8 cellular contexts compared by ENCODE assay signal in genomic region chr12:13165578-13166120, GRCh38. TPM values are rescaled to one million over a fixed set of nuclear protein-coding genes. Genes with fewer than 3 reads are reported as not detected.
DNase-seq lines count a peak whose midpoint lies in the region; FAIRE-seq and TF ChIP-seq lines count a peak whose summit lies in the region.

No MANE protein-coding gene starts in this region.

- H2BK12ac ChIP-seq in H1 (ENCODE audit: low read depth, low read length), result no peak overlapping the region

- H4K91ac ChIP-seq in H1 (replicated peaks; ENCODE audit: insufficient read length, low read length), result no peak overlapping the region

- no peak overlapping the region for H3K14ac ChIP-seq in H1 (ENCODE audit: insufficient read length)

- no peak overlapping the region for H3K4me3 ChIP-seq in H1 (ENCODE audit: extremely low read depth in 1 of 4, insufficient read depth in 2 of 4, low read depth in 3 of 4, low read length in 4 of 4)
- H3K4me3 ChIP-seq in neutrophil (ENCODE audit: low read depth in 1 of 2, low read length in 1 of 2), result peak overlapping the region in 1 of 2 experiments; percentile 3
- no peak overlapping the region for H3K4me3 ChIP-seq in thymus (ENCODE audit: low read length)

- H3K79me1 ChIP-seq in H1 (ENCODE audit: low read depth, low read length), result no peaks in the 10 kb centered on the region

- peaks cover 0 to 4% (median 0%) of the 10 kb centered on the region in 4 experiments; a peak in 1 of 8 replicates for H3K36me3 ChIP-seq in H1 (ENCODE audit: control insufficient read depth in 2 of 4, insufficient read depth in 4 of 4, low read length in 3 of 4)
- no peaks in the 10 kb centered on the region for H3K36me3 ChIP-seq in neutrophil
- H3K36me3 ChIP-seq in thymus (ENCODE audit: control insufficient read depth, insufficient read depth), result no peaks in the 10 kb centered on the region

- H2BK20ac ChIP-seq in H1 (ENCODE audit: low read length), result no peak overlapping the region

- no peaks in the 10 kb centered on the region for H3K27me3 ChIP-seq in H1 (replicated peaks in 1 of 4; ENCODE audit: control insufficient read depth in 3 of 4, extremely low read depth in 1 of 4, insufficient read depth in 3 of 4, low read length in 3 of 4)
- no peaks in the 10 kb centered on the region for H3K27me3 ChIP-seq in neutrophil
- H3K27me3 ChIP-seq in thymus (ENCODE audit: control insufficient read depth, insufficient read depth), result no peaks in the 10 kb centered on the region

- no peak overlapping the region for H4K8ac ChIP-seq in H1 (ENCODE audit: extremely low read depth, insufficient read depth, low read length)

- no peak overlapping the region for H3K9ac ChIP-seq in H1 (replicated peaks in 1 of 4; ENCODE audit: extremely low read depth in 1 of 4, low read depth in 3 of 4, low read length in 3 of 4)

- H3K27ac ChIP-seq in H1 (ENCODE audit: low read depth, low read length), result no peak overlapping the region
- H3K27ac ChIP-seq in neutrophil, result peak overlapping the region; percentile 47
- H3K27ac ChIP-seq in thymus (ENCODE audit: low read depth), result peak overlapping the region; percentile 46

- WGBS in H1 (ENCODE audit: extremely low coverage in 1 of 2, insufficient coverage in 1 of 2, insufficient read length in 1 of 2, insufficient replicate concordance in 2 of 2, low coverage in 1 of 2, low lambda C conversion rate in 2 of 2, missing lambda C conversion rate in 1 of 2), 2 experiments, result 89% methylated on average over 3 of the region's 3 CpGs; no CpG with 5 or more reads in 1 of the 2 experiments
- WGBS in thymus, result 3% methylated on average over 3 of the region's 3 CpGs

- POLR2A ChIA-PET in H1 (lab: Charles Lee; ENCODE audit: partially characterized antibody), result no interaction called here

- H2AK5ac ChIP-seq in H1 (ENCODE audit: low read depth, low read length), result no peak overlapping the region

- H2BK15ac ChIP-seq in H1 (ENCODE audit: low read length), result no peak overlapping the region

- H3K4ac ChIP-seq in H1 (replicated peaks; ENCODE audit: insufficient read length, low read depth, low read length), result no peak overlapping the region

- H4K5ac ChIP-seq in H1 (ENCODE audit: insufficient read length, low read depth, low read length), result no peak overlapping the region

- DNase-seq in NCI-H2196 (lab: John Stamatoyannopoulos, UW; ENCODE audit: unreplicated experiment), result peak; percentile 26
- no peak for DNase-seq in NCI-H2196 treated with DMSO at 0.1 percent for 48 hours (lab: John Stamatoyannopoulos, UW; ENCODE audit: unreplicated experiment)
- peak; percentile 80 for DNase-seq in MV-4-11 (lab: John Stamatoyannopoulos, UW)
- peak; percentile 84 to 87 for DNase-seq in activated CD4-positive, alpha-beta T cell treated with anti-CD3 and anti-CD28 coated beads, Interleukin-2, amount 50 U/mL, for 48 hours
- peak in 1 of 2 experiments; percentile 40 for DNase-seq in H1 (ENCODE audit: low read depth in 1 of 2, low spot score in 2 of 2)
- no peak for DNase-seq in cerebellum (ENCODE audit: low spot score)

- H3K4me2 ChIP-seq in H1 (ENCODE audit: insufficient read depth in 1 of 2, low read depth in 2 of 2, low read length in 2 of 2), result no peak overlapping the region

- FAIRE-seq in H1 (lab: Jason Lieb, UNC), result no peak

- H2AFZ ChIP-seq in H1 (ENCODE audit: low read length), result 0 out of 2 replicates have a peak overlapping the region, but pooled peaks have one; percentile 22

- no peak overlapping the region for H3K23ac ChIP-seq in H1 (ENCODE audit: insufficient read length)

- no peak overlapping the region for H3K56ac ChIP-seq in H1 (replicated peaks; ENCODE audit: insufficient read length, low read depth, low read length)

- TF ChIP-seq POLR2A in H1 (IDR thresholded peaks at IDR 0.05; ENCODE audit: control extremely low read depth in 1 of 2, low read depth in 2 of 2, low read length in 2 of 2), result no peak

- no peak for TF ChIP-seq EP300 in H1 (IDR thresholded peaks at IDR 0.05; ENCODE audit: borderline replicate concordance in 1 of 2, low read depth in 2 of 2, low read length in 2 of 2)

- no peaks in the 10 kb centered on the region for H4K20me1 ChIP-seq in H1 (replicated peaks in 1 of 2; ENCODE audit: control insufficient read depth in 1 of 2, insufficient read depth in 2 of 2, low read length in 2 of 2)

- no peak overlapping the region for H3K18ac ChIP-seq in H1 (ENCODE audit: extremely low read depth, low read length)

- no peaks in the 10 kb centered on the region for H3K79me2 ChIP-seq in H1 (ENCODE audit: control insufficient read depth in 1 of 2, insufficient read depth in 2 of 2, low read length in 2 of 2)

- H3K4me1 ChIP-seq in H1 (replicated peaks in 1 of 4; ENCODE audit: control insufficient read depth in 3 of 4, insufficient read depth in 4 of 4, low read length in 3 of 4) (peaks cover 0 to 2% (median 0%) of the 10 kb centered on the region in 4 experiments; a peak in 1 of 7 replicates), neutrophil (ENCODE audit: control insufficient read depth in 1 of 2, insufficient read depth in 1 of 2, low read depth in 1 of 2, low read length in 1 of 2) (peaks cover 12 to 17% of the 10 kb centered on the region in 2 experiments), thymus (ENCODE audit: control insufficient read depth, insufficient read depth, low read length) (peaks cover 12% of the 10 kb centered on the region)

- no peaks in the 10 kb centered on the region for H3K23me2 ChIP-seq in H1 (ENCODE audit: low read depth, low read length)

- CTCF ChIA-PET in H1 (lab: Charles Lee; ENCODE audit: partially characterized antibody), result interaction anchor here (0.9 to 1.1 kb wide), 2 partner anchors 47 to 49 kb away, joined by 3 to 4 read pairs; no protein-coding TSS in a partner anchor

- no peak for TF ChIP-seq CTCF in H1 (IDR thresholded peaks at IDR 0.05; ENCODE audit: control extremely low read depth in 1 of 3, insufficient read depth in 1 of 3, low read depth in 1 of 3, low read length in 3 of 3)
- no peak for TF ChIP-seq CTCF in neutrophil (IDR thresholded peaks at IDR 0.05)

- no peak overlapping the region for H2BK120ac ChIP-seq in H1 (replicated peaks; ENCODE audit: low read depth, low read length)

- no peak overlapping the region for H2BK5ac ChIP-seq in H1 (ENCODE audit: low read depth, low read length)

- no peak for TF ChIP-seq RAD21 in H1 (IDR thresholded peaks at IDR 0.05 in 1 of 2, conservative IDR thresholded peaks at IDR 0.05 in 1 of 2; ENCODE audit: low read depth in 2 of 2, low read length in 2 of 2)

- H3K9me3 ChIP-seq in H1 (ENCODE audit: insufficient read depth in 2 of 2, low read depth in 1 of 2, low read length in 1 of 2) (no peaks in the 10 kb centered on the region), neutrophil (no peaks in the 10 kb centered on the region), thymus (ENCODE audit: control insufficient read depth) (no peaks in the 10 kb centered on the region)

TF ChIP-seq in H1, 55 proteins besides CTCF, POLR2A, EP300 and RAD21:
- TF ChIP-seq, protein P1, sequence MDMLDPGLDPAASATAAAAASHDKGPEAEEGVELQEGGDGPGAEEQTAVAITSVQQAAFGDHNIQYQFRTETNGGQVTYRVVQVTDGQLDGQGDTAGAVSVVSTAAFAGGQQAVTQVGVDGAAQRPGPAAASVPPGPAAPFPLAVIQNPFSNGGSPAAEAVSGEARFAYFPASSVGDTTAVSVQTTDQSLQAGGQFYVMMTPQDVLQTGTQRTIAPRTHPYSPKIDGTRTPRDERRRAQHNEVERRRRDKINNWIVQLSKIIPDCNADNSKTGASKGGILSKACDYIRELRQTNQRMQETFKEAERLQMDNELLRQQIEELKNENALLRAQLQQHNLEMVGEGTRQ (IDR thresholded peaks at IDR 0.05; ENCODE audit: low read length), result peak; percentile 56
- TF ChIP-seq SP4 (IDR thresholded peaks at IDR 0.05; ENCODE audit: low read length), result no peak

RNA-seq across cellular contexts. Expression of gene EMP1, which starts 30.9 kb away (rescaled TPM):
- total RNA-seq in H1 (2021; fragmentation: NEBNext Ultra II Directional; extraction: Animal tissue kit (Norgen Biotek cat#: 25700)), result 0.57 and 0.65 TPM in 2 replicates
- polyA plus RNA-seq in H1 (2011; rRNA removed) (0.17 and 0.53 TPM in 2 replicates), thymus (33.1 TPM)
- 0.21 TPM for polyA plus RNA-seq in H1 (2011; cell fraction: cytosol; rRNA removed)
- 0.94 TPM for polyA plus RNA-seq in H1 (2011; cell fraction: nucleus; rRNA removed)
- 0.25 to 0.76 TPM (median 0.59 TPM) in 4 replicates for polyA plus RNA-seq in H1 (2012, experiment 1 of 2)
- polyA plus RNA-seq in H1 (2012, experiment 2 of 2), result 0.03 TPM
- 0.24 TPM for polyA plus RNA-seq in H1 (2013, experiment 1 of 2)
- polyA plus RNA-seq in H1 (2013, experiment 2 of 2), result 0.46 TPM
- polyA minus RNA-seq in H1 (2011; rRNA and poly(A)+ RNA removed), result 1.3 and 1.4 TPM in 2 replicates
- polyA minus RNA-seq in H1 (2011; cell fraction: cytosol; rRNA and poly(A)+ RNA removed), result 3.7 TPM
- polyA minus RNA-seq in H1 (2011; cell fraction: nucleus; rRNA and poly(A)+ RNA removed), result 0.50 TPM
- total RNA-seq in cerebellum, result 20.1 TPM

Comparison
In these comparisons a context has a peak if more than half of its experiments do, and no peak if none do; other contexts are left out.
1. DNase-seq: peak in NCI-H2196 (single experiment), MV-4-11 (single experiment) and activated CD4-positive, alpha-beta T cell treated with anti-CD3 and anti-CD28 coated beads, Interleukin-2, amount 50 U/mL, for 48 hours (2 of 2); none in NCI-H2196 treated with DMSO at 0.1 percent for 48 hours (single experiment) and cerebellum (single experiment).
2. RNA of gene EMP1, which starts 30.9 kb away (total RNA-seq): 20.1 TPM in cerebellum (single experiment); 0.57 to 0.65 TPM in H1; every median in the first group is over 10 times any median in the second.